ENCODE assay signal across 1 cellular context in the genomic region with DNA sequence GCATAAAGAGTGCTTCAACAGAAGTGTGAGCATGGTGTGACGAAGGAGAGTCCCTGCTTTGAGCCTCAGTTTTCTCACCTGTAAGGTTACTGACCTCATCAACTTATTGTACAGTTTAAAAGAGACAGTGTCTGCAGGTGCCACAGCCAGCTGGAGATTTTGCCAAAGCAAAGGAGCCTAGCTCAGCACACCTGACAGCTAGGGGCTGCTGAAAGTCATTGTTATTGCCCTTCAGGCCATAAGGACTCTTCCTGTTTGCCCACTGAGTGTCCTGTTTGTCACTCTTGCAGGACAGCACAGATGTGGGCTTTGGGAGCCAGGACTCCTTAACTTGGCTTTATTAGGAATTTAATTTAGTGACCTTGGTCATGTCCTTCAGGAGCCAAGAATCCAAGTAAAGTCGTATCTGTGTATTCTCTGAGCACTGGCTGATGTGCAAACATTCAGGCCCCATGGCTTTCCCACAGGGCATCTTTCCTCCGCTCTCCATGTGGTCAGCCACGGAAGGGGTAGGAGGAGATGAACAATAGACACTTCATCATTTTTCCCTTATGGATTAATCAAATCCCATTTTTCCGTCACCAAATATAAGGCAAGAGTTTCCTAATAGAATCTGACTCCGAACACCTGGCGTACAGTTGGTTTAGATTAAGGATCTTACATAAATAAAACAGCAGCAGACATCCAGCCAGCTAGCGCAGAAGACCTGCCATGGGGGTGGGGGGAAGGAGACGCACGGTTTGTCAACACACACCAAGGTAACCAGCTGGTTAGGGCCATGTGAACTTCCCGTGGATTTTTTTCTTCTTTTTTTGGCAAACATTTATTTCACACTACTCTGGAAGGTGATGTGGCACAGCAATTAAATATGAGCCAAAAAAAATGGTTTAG.
TF ChIP-seq lines count a peak whose summit lies in the region.

No MANE protein-coding gene starts in this region.

TF ChIP-seq in HepG2, 621 proteins besides CTCF, POLR2A, EP300 and RAD21 (continued from another document):
- TF ChIP-seq, protein P1, sequence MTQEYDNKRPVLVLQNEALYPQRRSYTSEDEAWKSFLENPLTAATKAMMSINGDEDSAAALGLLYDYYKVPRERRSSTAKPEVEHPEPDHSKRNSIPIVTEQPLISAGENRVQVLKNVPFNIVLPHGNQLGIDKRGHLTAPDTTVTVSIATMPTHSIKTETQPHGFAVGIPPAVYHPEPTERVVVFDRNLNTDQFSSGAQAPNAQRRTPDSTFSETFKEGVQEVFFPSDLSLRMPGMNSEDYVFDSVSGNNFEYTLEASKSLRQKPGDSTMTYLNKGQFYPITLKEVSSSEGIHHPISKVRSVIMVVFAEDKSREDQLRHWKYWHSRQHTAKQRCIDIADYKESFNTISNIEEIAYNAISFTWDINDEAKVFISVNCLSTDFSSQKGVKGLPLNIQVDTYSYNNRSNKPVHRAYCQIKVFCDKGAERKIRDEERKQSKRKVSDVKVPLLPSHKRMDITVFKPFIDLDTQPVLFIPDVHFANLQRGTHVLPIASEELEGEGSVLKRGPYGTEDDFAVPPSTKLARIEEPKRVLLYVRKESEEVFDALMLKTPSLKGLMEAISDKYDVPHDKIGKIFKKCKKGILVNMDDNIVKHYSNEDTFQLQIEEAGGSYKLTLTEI (CRISPR knock-in tag; conservative IDR thresholded peaks at IDR 0.05) = no peak
- no peak for TF ChIP-seq MBD4 (IDR thresholded peaks at IDR 0.05; ENCODE audit: borderline replicate concordance, low read length)
- no peak for TF ChIP-seq ZNF383 (CRISPR knock-in tag; IDR thresholded peaks at IDR 0.05; ENCODE audit: borderline replicate concordance)
- TF ChIP-seq TCF7 (IDR thresholded peaks at IDR 0.05; ENCODE audit: low read depth) = no peak
- TF ChIP-seq SP4 (CRISPR knock-in tag; IDR thresholded peaks at IDR 0.05) = no peak
- TF ChIP-seq IRX3 (CRISPR knock-in tag; IDR thresholded peaks at IDR 0.05; ENCODE audit: borderline replicate concordance, low read depth) = no peak
- no peak for TF ChIP-seq MED1 (CRISPR knock-in tag; IDR thresholded peaks at IDR 0.05)
- no peak for TF ChIP-seq KAT7 (CRISPR knock-in tag; IDR thresholded peaks at IDR 0.05; ENCODE audit: borderline replicate concordance)
- TF ChIP-seq, protein P2, sequence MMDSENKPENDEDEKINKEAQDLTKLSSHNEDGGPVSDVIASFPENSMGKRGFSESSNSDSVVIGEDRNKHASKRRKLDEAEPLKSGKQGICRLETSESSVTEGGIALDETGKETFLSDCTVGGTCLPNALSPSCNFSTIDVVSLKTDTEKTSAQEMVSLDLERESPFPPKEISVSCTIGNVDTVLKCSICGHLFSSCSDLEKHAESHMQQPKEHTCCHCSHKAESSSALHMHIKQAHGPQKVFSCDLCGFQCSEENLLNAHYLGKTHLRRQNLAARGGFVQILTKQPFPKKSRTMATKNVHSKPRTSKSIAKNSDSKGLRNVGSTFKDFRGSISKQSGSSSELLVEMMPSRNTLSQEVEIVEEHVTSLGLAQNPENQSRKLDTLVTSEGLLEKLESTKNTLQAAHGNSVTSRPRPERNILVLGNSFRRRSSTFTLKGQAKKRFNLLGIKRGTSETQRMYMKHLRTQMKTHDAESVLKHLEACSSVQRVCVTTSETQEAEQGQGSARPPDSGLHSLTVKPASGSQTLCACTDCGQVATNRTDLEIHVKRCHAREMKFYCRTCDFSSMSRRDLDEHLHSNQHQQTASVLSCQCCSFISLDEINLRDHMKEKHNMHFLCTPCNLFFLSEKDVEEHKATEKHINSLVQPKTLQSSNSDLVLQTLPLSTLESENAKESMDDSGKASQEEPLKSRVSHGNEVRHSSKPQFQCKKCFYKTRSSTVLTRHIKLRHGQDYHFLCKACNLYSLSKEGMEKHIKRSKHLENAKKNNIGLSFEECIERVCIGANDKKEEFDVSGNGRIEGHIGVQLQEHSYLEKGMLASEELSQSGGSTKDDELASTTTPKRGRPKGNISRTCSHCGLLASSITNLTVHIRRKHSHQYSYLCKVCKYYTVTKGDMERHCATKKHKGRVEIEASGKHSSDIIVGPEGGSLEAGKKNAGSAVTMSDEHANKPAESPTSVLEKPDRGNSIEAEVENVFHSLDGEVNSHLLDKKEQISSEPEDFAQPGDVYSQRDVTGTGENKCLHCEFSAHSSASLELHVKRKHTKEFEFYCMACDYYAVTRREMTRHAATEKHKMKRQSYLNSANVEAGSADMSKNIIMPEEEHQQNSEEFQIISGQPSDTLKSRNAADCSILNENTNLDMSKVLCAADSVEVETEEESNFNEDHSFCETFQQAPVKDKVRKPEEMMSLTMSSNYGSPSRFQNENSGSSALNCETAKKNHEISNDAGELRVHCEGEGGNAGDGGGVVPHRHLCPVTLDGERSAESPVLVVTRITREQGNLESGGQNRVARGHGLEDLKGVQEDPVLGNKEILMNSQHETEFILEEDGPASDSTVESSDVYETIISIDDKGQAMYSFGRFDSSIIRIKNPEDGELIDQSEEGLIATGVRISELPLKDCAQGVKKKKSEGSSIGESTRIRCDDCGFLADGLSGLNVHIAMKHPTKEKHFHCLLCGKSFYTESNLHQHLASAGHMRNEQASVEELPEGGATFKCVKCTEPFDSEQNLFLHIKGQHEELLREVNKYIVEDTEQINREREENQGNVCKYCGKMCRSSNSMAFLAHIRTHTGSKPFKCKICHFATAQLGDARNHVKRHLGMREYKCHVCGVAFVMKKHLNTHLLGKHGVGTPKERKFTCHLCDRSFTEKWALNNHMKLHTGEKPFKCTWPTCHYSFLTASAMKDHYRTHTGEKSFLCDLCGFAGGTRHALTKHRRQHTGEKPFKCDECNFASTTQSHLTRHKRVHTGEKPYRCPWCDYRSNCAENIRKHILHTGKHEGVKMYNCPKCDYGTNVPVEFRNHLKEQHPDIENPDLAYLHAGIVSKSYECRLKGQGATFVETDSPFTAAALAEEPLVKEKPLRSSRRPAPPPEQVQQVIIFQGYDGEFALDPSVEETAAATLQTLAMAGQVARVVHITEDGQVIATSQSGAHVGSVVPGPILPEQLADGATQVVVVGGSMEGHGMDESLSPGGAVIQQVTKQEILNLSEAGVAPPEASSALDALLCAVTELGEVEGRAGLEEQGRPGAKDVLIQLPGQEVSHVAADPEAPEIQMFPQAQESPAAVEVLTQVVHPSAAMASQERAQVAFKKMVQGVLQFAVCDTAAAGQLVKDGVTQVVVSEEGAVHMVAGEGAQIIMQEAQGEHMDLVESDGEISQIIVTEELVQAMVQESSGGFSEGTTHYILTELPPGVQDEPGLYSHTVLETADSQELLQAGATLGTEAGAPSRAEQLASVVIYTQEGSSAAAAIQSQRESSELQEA (CRISPR knock-in tag; IDR thresholded peaks at IDR 0.05; ENCODE audit: not compliant biosample characterization) = no peak
- TF ChIP-seq ZNF614 (CRISPR knock-in tag; IDR thresholded peaks at IDR 0.05; ENCODE audit: borderline replicate concordance) = no peak
TF ChIP-seq in HepG2: peak in this region for 0.
